Comparison of ENCODE assay signal across 25 cellular contexts in genomic region chr9:107404086-107404590, GRCh38.
"Had no signal": no experiment of that assay in that cellular context is flagged by ENCODE, and none has a peak within 500 bp of the region (broad histone marks: within the 10 kb centered on the region; RNA-seq: fewer than 3 reads in every experiment).

No MANE protein-coding gene starts in this region.

- H3K27me3 ChIP-seq: colonic mucosa, esophagus squamous epithelium, tibial nerve, vagina had no signal

- FAIRE-seq: keratinocyte, small intestine had no signal

- H3K9me3 ChIP-seq: colonic mucosa, esophagus squamous epithelium, tibial nerve, vagina had no signal

- H3K4me3 ChIP-seq: colonic mucosa, esophagus squamous epithelium, tibial nerve, vagina had no signal

- ATAC-seq: activated naive CD8-positive, alpha-beta T cell treated with anti-CD3 and anti-CD28 coated beads, Interleukin-2, amount 50 U/mL, for 24 hours; left lobe of liver had no signal

- H3K27ac ChIP-seq: colonic mucosa, esophagus squamous epithelium, tibial nerve, vagina, VCaP had no signal

- H3K36me3 ChIP-seq: colonic mucosa, esophagus squamous epithelium, tibial nerve, vagina had no signal

- H3K4me1 ChIP-seq: colonic mucosa, tibial nerve had no signal

- DNase-seq: activated CD4-positive, alpha-beta T cell treated with anti-CD3 and anti-CD28 coated beads, Interleukin-2, amount 50 U/mL, for 1 hour; activated CD4-positive, CD25-positive, alpha-beta regulatory T cell treated with anti-CD3 and anti-CD28 coated beads, Interleukin-2, amount 50 U/mL, for 72 hours; activated CD8-positive, alpha-beta memory T cell treated with anti-CD3 and anti-CD28 coated beads for 24 hours; activated CD8-positive, alpha-beta memory T cell treated with anti-CD3 and anti-CD28 coated beads, Interleukin-2, amount 50 U/mL, for 48 hours; activated effector memory CD4-positive, alpha-beta T cell treated with Interleukin-2 at 50 U/mL for 16 hours; activated naive CD4-positive, alpha-beta T cell treated with anti-CD3 and anti-CD28 coated beads, Interleukin-2, amount 10 ng/mL, durations not matched to agents 7 days and 5 days; activated naive CD8-positive, alpha-beta T cell treated with anti-CD3 and anti-CD28 coated beads, Interleukin-2, amount 50 U/mL, for 24 hours; activated T-cell treated with anti-CD3 and anti-CD28 coated beads, Interleukin-2, amount 50 U/mL, for 48 hours; anterior cingulate cortex; colonic mucosa; esophagus squamous epithelium; foreskin fibroblast; glutamatergic neuron; mammary epithelial cell; midbrain; occipital lobe; small intestine; stimulated activated CD4-positive, alpha-beta T cell treated with anti-CD3 and anti-CD28 coated beads, Interleukin-15, amount 100 ng/mL, for 24 hours; stimulated activated CD4-positive, alpha-beta T cell treated with anti-CD3 and anti-CD28 coated beads, Interleukin-2, amount 100 ng/mL, for 48 hours; T-helper 2 cell had no signal
